ENCODE assay signal across 20 cellular contexts in genomic region chr4:8609406-8609805, GRCh38. TPM values are rescaled to one million over a fixed set of nuclear protein-coding genes. Genes with fewer than 3 reads are reported as not detected.
DNase-seq lines count a peak whose midpoint lies in the region; ATAC-seq and TF ChIP-seq lines count a peak whose summit lies in the region.
"Had no signal": no experiment of that assay in that cellular context is flagged by ENCODE, and none has a peak within 500 bp of the region (broad histone marks: within the 10 kb centered on the region; RNA-seq: fewer than 3 reads in every experiment).

No MANE protein-coding gene starts in this region.

- POLR2A ChIA-PET in IMR-90 (lab: Charles Lee; ENCODE audit: unreplicated experiment), result no interaction called here

- no peak for TF ChIP-seq POLR2A in IMR-90 (IDR thresholded peaks at IDR 0.05; ENCODE audit: low read depth, low read length)

- no peaks in the 10 kb centered on the region; the same call in 1 of the 2 replicates for H3K27me3 ChIP-seq in IMR-90 (ENCODE audit: control insufficient read depth, insufficient read depth, low read length)

- H3K4me3 ChIP-seq in IMR-90 (ENCODE audit: insufficient read depth, low read depth, low read length), result no peak overlapping the region
- H3K4me3 ChIP-seq: HAP-1 had no signal

- no peak for TF ChIP-seq CTCF in natural killer cell (IDR thresholded peaks at IDR 0.05)
- no peak for TF ChIP-seq CTCF in IMR-90 (conservative IDR thresholded peaks at IDR 0.05; ENCODE audit: low read depth, low read length)
- TF ChIP-seq CTCF in chondrocyte (IDR thresholded peaks at IDR 0.05), result no peak

- no peak overlapping the region for H3K23ac ChIP-seq in IMR-90 (ENCODE audit: low read depth, low read length)

- H2AFZ ChIP-seq in IMR-90 (replicated peaks; ENCODE audit: low read length, poor library complexity), result no peak overlapping the region

- no peak overlapping the region for H3K27ac Mint-ChIP-seq in natural killer cell treated with Interleukin-12 subunit alpha and Interleukin-12 subunit beta and Interleukin-15 and Interleukin-18, amount 100 ng/mL, for 72 hours
- H3K27ac Mint-ChIP-seq in natural killer cell (no peak overlapping the region), chondrocyte (ENCODE audit: unreplicated experiment) (no peak overlapping the region)
- H3K27ac Mint-ChIP-seq: CD14-positive monocyte; CD4-positive, alpha-beta T cell; CD8-positive, alpha-beta memory T cell; HFFc6 had no signal

- CTCF ChIA-PET in IMR-90 (lab: Yijun Ruan, JAX), result no interaction called here

- no peak overlapping the region for H3K27ac ChIP-seq in IMR-90 (ENCODE audit: insufficient read depth, low read length)

- H2BK5ac ChIP-seq in IMR-90 (ENCODE audit: low read depth, low read length, poor library complexity, severe bottlenecking), result no peak overlapping the region

- H2BK20ac ChIP-seq in IMR-90 (ENCODE audit: low read depth, low read length), result no peak overlapping the region

- H3K9me1 ChIP-seq in IMR-90 (ENCODE audit: insufficient read depth, low read length), result no peaks in the 10 kb centered on the region

- no peaks in the 10 kb centered on the region for H3K9me3 ChIP-seq in IMR-90 (ENCODE audit: control insufficient read depth, insufficient read depth, low read length)
- H3K9me3 ChIP-seq: HAP-1 had no signal

- peaks cover 51% of the 10 kb centered on the region; the same call in 1 of the 2 replicates for H3K36me3 ChIP-seq in IMR-90 (ENCODE audit: control insufficient read depth, insufficient read depth, low read length)
- H3K36me3 ChIP-seq: HAP-1 had no signal

- no peak for ATAC-seq in natural killer cell treated with Interleukin-12 subunit alpha and Interleukin-12 subunit beta and Interleukin-15 and Interleukin-18, amount 100 ng/mL, for 72 hours
- no peak for ATAC-seq in natural killer cell
- ATAC-seq in IMR-90 (ENCODE audit: low read depth), result no peak

- no peaks in the 10 kb centered on the region for H3K79me1 ChIP-seq in IMR-90 (ENCODE audit: low read depth in 1 of 2, low read length in 2 of 2)

- peaks cover 0 to 5% of the 10 kb centered on the region in 2 donors for H3K4me1 Mint-ChIP-seq in natural killer cell treated with Interleukin-12 subunit alpha and Interleukin-12 subunit beta and Interleukin-15 and Interleukin-18, amount 100 ng/mL, for 72 hours (ENCODE audit: low read depth in 2 of 2)
- H3K4me1 Mint-ChIP-seq in natural killer cell, result no peaks in the 10 kb centered on the region
- H3K4me1 Mint-ChIP-seq in chondrocyte (ENCODE audit: low read depth), result no peaks in the 10 kb centered on the region
- H3K4me1 Mint-ChIP-seq: CD14-positive monocyte; CD8-positive, alpha-beta memory T cell had no signal

- dilution Hi-C loops in IMR-90 (cut with HindIII; ENCODE audit: low sequenced_read_pairs, unreplicated experiment), result no loop called here

- no peak overlapping the region for H4K5ac ChIP-seq in IMR-90 (ENCODE audit: low read depth, low read length)

- DNase-seq in natural killer cell treated with Interleukin-12 subunit alpha and Interleukin-12 subunit beta and Interleukin-15 and Interleukin-18, amount 100 ng/mL, for 72 hours (ENCODE audit: low spot score), result peak; percentile 56
- no peak for DNase-seq in natural killer cell
- DNase-seq in IMR-90, result no peak
- DNase-seq in chondrocyte (ENCODE audit: low spot score), result peak; percentile 78
- no peak for DNase-seq in kidney tubule cell (ENCODE audit: low spot score)
- no peak for DNase-seq in effector CD4-positive, alpha-beta T cell
- no peak for DNase-seq in middle frontal gyrus (ENCODE audit: extremely low spot score, low spot score)
- DNase-seq: CD4-positive, alpha-beta T cell; CD8-positive, alpha-beta memory T cell; DMS 273 treated with DMSO at 0.1 percent for 48 hours; DMS53; DMS79 treated with DMSO at 0.1 percent for 48 hours; GF-D8; GOT3; HFFc6 had no signal

- 90 to 100% methylated on average over 1 to 2 of the region's 6 CpGs for WGBS in IMR-90 (ENCODE audit: extremely low coverage in 2 of 2, insufficient read length in 1 of 2), 2 experiments

- in situ Hi-C loops in IMR-90 (cut with MboI; ENCODE audit: low sequenced_read_pairs), result loop anchor here (25.0 kb wide), 1 partner anchor 397 kb away; no protein-coding TSS in a partner anchor

- H3K18ac ChIP-seq in IMR-90 (ENCODE audit: low read depth, low read length), result no peak overlapping the region

- H3K56ac ChIP-seq in IMR-90 (ENCODE audit: extremely low read depth, insufficient read depth, low read length), result no peak overlapping the region

- H3K4ac ChIP-seq in IMR-90 (ENCODE audit: low read depth, low read length), result no peak overlapping the region

- BruUV-seq in IMR-90 (replicated peaks; lab: Mats Ljungman, UMichigan), result no TSS peak

- H2BK15ac ChIP-seq in IMR-90 (ENCODE audit: low read depth, low read length), result no peak overlapping the region

- H4K8ac ChIP-seq in IMR-90 (ENCODE audit: low read depth in 2 of 2, low read length in 2 of 2), result no peak overlapping the region

- H3K4me2 ChIP-seq in IMR-90 (ENCODE audit: low read depth, low read length), result no peak overlapping the region

- no peak overlapping the region for H3K14ac ChIP-seq in IMR-90 (replicated peaks; ENCODE audit: low read depth, low read length)

- no peak overlapping the region for H2BK120ac ChIP-seq in IMR-90 (ENCODE audit: low read depth, low read length)

- no peaks in the 10 kb centered on the region for H3K36me3 Mint-ChIP-seq in natural killer cell treated with Interleukin-12 subunit alpha and Interleukin-12 subunit beta and Interleukin-15 and Interleukin-18, amount 100 ng/mL, for 72 hours
- H3K36me3 Mint-ChIP-seq in natural killer cell (no peaks in the 10 kb centered on the region), chondrocyte (ENCODE audit: low read depth) (peaks cover 3% of the 10 kb centered on the region)
- H3K36me3 Mint-ChIP-seq: CD14-positive monocyte; CD8-positive, alpha-beta memory T cell had no signal

- intact Hi-C loops in natural killer cell (cut with micrococcal nuclease) (no loop called here), IMR-90 (cut with micrococcal nuclease) (no loop called here)

- no peaks in the 10 kb centered on the region for H4K20me1 ChIP-seq in IMR-90 (ENCODE audit: insufficient read depth, low read length)

- H3K4me1 ChIP-seq in IMR-90 (ENCODE audit: control insufficient read depth, insufficient read depth, low read length), result no peaks in the 10 kb centered on the region
- H3K4me1 ChIP-seq: HAP-1 had no signal

- H2AK5ac ChIP-seq in IMR-90 (ENCODE audit: low read depth, low read length), result no peak overlapping the region

- no peak overlapping the region for H3K9ac ChIP-seq in IMR-90 (ENCODE audit: low read depth, low read length)

- H3K27me3 Mint-ChIP-seq in natural killer cell treated with Interleukin-12 subunit alpha and Interleukin-12 subunit beta and Interleukin-15 and Interleukin-18, amount 100 ng/mL, for 72 hours, result peaks cover 4 to 16% of the 10 kb centered on the region in 2 donors
- H3K27me3 Mint-ChIP-seq in natural killer cell (ENCODE audit: low read depth in 2 of 2) (no peaks in the 10 kb centered on the region), chondrocyte (ENCODE audit: low read depth) (peaks cover 14% of the 10 kb centered on the region)

- H3K4me3 Mint-ChIP-seq in natural killer cell treated with Interleukin-12 subunit alpha and Interleukin-12 subunit beta and Interleukin-15 and Interleukin-18, amount 100 ng/mL, for 72 hours, result no peak overlapping the region
- H3K4me3 Mint-ChIP-seq in natural killer cell (no peak overlapping the region), chondrocyte (ENCODE audit: unreplicated experiment) (no peak overlapping the region)
- H3K4me3 Mint-ChIP-seq: CD14-positive monocyte; CD4-positive, alpha-beta T cell; HFFc6 had no signal

- peak overlapping the region; percentile 16 for H2AK9ac ChIP-seq in IMR-90 (replicated peaks; ENCODE audit: low read depth, low read length, poor library complexity)

- H4K91ac ChIP-seq in IMR-90 (ENCODE audit: insufficient read depth, low read depth, low read length), result no peak overlapping the region

- no peak for TF ChIP-seq RAD21 in IMR-90 (IDR thresholded peaks at IDR 0.05; ENCODE audit: low read length)

- no peaks in the 10 kb centered on the region for H3K9me3 Mint-ChIP-seq in natural killer cell treated with Interleukin-12 subunit alpha and Interleukin-12 subunit beta and Interleukin-15 and Interleukin-18, amount 100 ng/mL, for 72 hours
- H3K9me3 Mint-ChIP-seq in natural killer cell (no peaks in the 10 kb centered on the region), chondrocyte (ENCODE audit: low read depth) (no peaks in the 10 kb centered on the region)
- H3K9me3 Mint-ChIP-seq: CD4-positive, alpha-beta T cell; CD8-positive, alpha-beta memory T cell; HFFc6 had no signal

TF ChIP-seq in IMR-90, 13 proteins besides CTCF, POLR2A, EP300 and RAD21 (continues in another document):
- no peak for TF ChIP-seq MAFK (IDR thresholded peaks at IDR 0.05; ENCODE audit: low read depth, low read length)
- no peak for TF ChIP-seq BHLHE40 (IDR thresholded peaks at IDR 0.05; ENCODE audit: low read depth, low read length)
- TF ChIP-seq RCOR1 (IDR thresholded peaks at IDR 0.05; ENCODE audit: insufficient replicate concordance, low read length), result no peak
- no peak for TF ChIP-seq MAZ (IDR thresholded peaks at IDR 0.05; ENCODE audit: borderline replicate concordance, low read depth, low read length)
- no peak for TF ChIP-seq ELK1 (IDR thresholded peaks at IDR 0.05; ENCODE audit: borderline replicate concordance, low read depth, low read length)

RNA-seq across cellular contexts. Expression of gene CPZ, which starts 16.8 kb away (rescaled TPM):
- total RNA-seq in natural killer cell treated with Interleukin-12 subunit alpha and Interleukin-12 subunit beta and Interleukin-15 and Interleukin-18, amount 100 ng/mL, for 72 hours, result not detected
- total RNA-seq in natural killer cell (not detected), IMR-90 (2012; rRNA removed) (0.56 and 0.90 TPM in 2 replicates), chondrocyte (8.9 to 22.2 TPM (median 9.5 TPM) in 3 replicates)
- polyA plus RNA-seq in IMR-90 (2012; rRNA removed), result 8.2 and 10.3 TPM in 2 replicates
- polyA plus RNA-seq in IMR-90 (2012; cell fraction: cytosol; rRNA removed), result 4.7 and 16.0 TPM in 2 replicates
- polyA plus RNA-seq in IMR-90 (2012; cell fraction: nucleus; rRNA removed; ENCODE audit: low replicate concordance), result 34.2 and 49.3 TPM in 2 replicates
- total RNA-seq: CD4-positive, alpha-beta T cell; CD8-positive, alpha-beta memory T cell; G401 had no signal
- polyA plus RNA-seq: CD14-positive monocyte; CD8-positive, alpha-beta memory T cell had no signal

RNA-seq across cellular contexts. Expression of gene GPR78, which starts 29.2 kb away (rescaled TPM):
- total RNA-seq in natural killer cell treated with Interleukin-12 subunit alpha and Interleukin-12 subunit beta and Interleukin-15 and Interleukin-18, amount 100 ng/mL, for 72 hours, result not detected
- total RNA-seq in natural killer cell (not detected), IMR-90 (2012; rRNA removed) (under 0.01 TPM in 2 replicates), chondrocyte (0.15 to 1.2 TPM (median 0.44 TPM) in 3 replicates)
- 0.07 and 0.10 TPM in 2 replicates for polyA plus RNA-seq in IMR-90 (2012; rRNA removed)
- polyA plus RNA-seq in IMR-90 (2012; cell fraction: cytosol; rRNA removed), result 0.03 and 0.05 TPM in 2 replicates
- polyA plus RNA-seq in IMR-90 (2012; cell fraction: nucleus; rRNA removed; ENCODE audit: low replicate concordance), result 1.3 and 1.7 TPM in 2 replicates
- total RNA-seq: A673; CD4-positive, alpha-beta T cell; CD8-positive, alpha-beta memory T cell; Daoy; G401 had no signal
- polyA plus RNA-seq: CD14-positive monocyte; CD8-positive, alpha-beta memory T cell had no signal

Comparison
In these comparisons a context has a peak if more than half of its experiments do, and no peak if none do; other contexts are left out.
1. DNase-seq: peak in natural killer cell treated with Interleukin-12 subunit alpha and Interleukin-12 subunit beta and Interleukin-15 and Interleukin-18, amount 100 ng/mL, for 72 hours (single experiment) and chondrocyte (single experiment); none in natural killer cell (single experiment), IMR-90 (single experiment), kidney tubule cell (single experiment), effector CD4-positive, alpha-beta T cell (single experiment) and middle frontal gyrus (single experiment).